ENCODE assay signal across 9 cellular contexts in genomic region chr17:49290690-49291326, GRCh38.
DNase-seq lines count a peak whose midpoint lies in the region; ATAC-seq and TF ChIP-seq lines count a peak whose summit lies in the region.
"Had no signal": no experiment of that assay in that cellular context is flagged by ENCODE, and none has a peak within 500 bp of the region (broad histone marks: within the 10 kb centered on the region; RNA-seq: fewer than 3 reads in every experiment).

No MANE protein-coding gene starts in this region.

- no peaks in the 10 kb centered on the region for H3K9me3 ChIP-seq in MG63

- H3K4me1 Mint-ChIP-seq in brain = no peaks in the 10 kb centered on the region

- no peaks in the 10 kb centered on the region for H3K36me3 Mint-ChIP-seq in brain

- TF ChIP-seq CTCF in NB4 (IDR thresholded peaks at IDR 0.05; ENCODE audit: low read depth, low read length) (peak; percentile 71), brain (conservative IDR thresholded peaks at IDR 0.05) (peak; percentile 63 to 77)

- no peaks in the 10 kb centered on the region for H3K27me3 ChIP-seq in MG63

- H3K4me3 Mint-ChIP-seq in brain = no peak overlapping the region
- H3K4me3 Mint-ChIP-seq: stimulated activated naive CD8-positive, alpha-beta T cell treated with anti-CD3 and anti-CD28 coated beads, Interleukin-15, Interleukin-2, amounts not matched to agents 100 ng/mL and 50 ng/mL, for 24 hours had no signal

- H3K36me3 ChIP-seq in MG63 = peaks cover 15% of the 10 kb centered on the region

- H3K27me3 Mint-ChIP-seq in brain = no peaks in the 10 kb centered on the region
- H3K27me3 Mint-ChIP-seq: stimulated activated naive CD8-positive, alpha-beta T cell treated with anti-CD3 and anti-CD28 coated beads, Interleukin-15, Interleukin-2, amounts not matched to agents 100 ng/mL and 50 ng/mL, for 24 hours had no signal

- H3K4me3 ChIP-seq in NB4 (ENCODE audit: low read depth, low read length) (no peak overlapping the region), MG63 (no peak overlapping the region)

- no peaks in the 10 kb centered on the region for H3K9me3 Mint-ChIP-seq in brain
- H3K9me3 Mint-ChIP-seq: stimulated activated naive CD8-positive, alpha-beta T cell treated with anti-CD3 and anti-CD28 coated beads, Interleukin-15, Interleukin-2, amounts not matched to agents 100 ng/mL and 50 ng/mL, for 24 hours had no signal

- peak; percentile 39 for ATAC-seq in Right ventricle myocardium superior (ENCODE audit: poor library complexity)
- no peak for ATAC-seq in left ventricle myocardium superior
- ATAC-seq in left colon = peak; percentile 50
- no peak for ATAC-seq in HG03565 (IDR thresholded peaks at IDR 0.05; ENCODE audit: unreplicated experiment)
- no peak for ATAC-seq in GM18520 (IDR thresholded peaks at IDR 0.05; ENCODE audit: unreplicated experiment)

- no peak for TF ChIP-seq POLR2A in NB4 (IDR thresholded peaks at IDR 0.05; ENCODE audit: extremely low read depth, insufficient read length)

- intact Hi-C loops in Right ventricle myocardium superior (cut with DNase I) (loop anchor here (5.0 to 10.0 kb wide), 2 partner anchors 64 to 106 kb away; no protein-coding TSS in a partner anchor), left ventricle myocardium superior (cut with micrococcal nuclease) (no loop called here), left colon (cut with DNase I, micrococcal nuclease) (no loop called here)

- H3K27ac Mint-ChIP-seq in brain = peak overlapping the region in 1 of 5 experiments; percentile 2
- H3K27ac Mint-ChIP-seq: stimulated activated naive CD8-positive, alpha-beta T cell treated with anti-CD3 and anti-CD28 coated beads, Interleukin-15, Interleukin-2, amounts not matched to agents 100 ng/mL and 50 ng/mL, for 24 hours had no signal

- no peak for DNase-seq in Right ventricle myocardium superior
- no peak for DNase-seq in left ventricle myocardium superior
- peak; percentile 43 for DNase-seq in NB4 (ENCODE audit: low read depth)
- peak in 1 of 2 donors; percentile 17 for DNase-seq in left colon
- no peak for DNase-seq in MG63

Comparison
In these comparisons a context has a peak if more than half of its experiments do, and no peak if none do; other contexts are left out.
1. ATAC-seq: peak in Right ventricle myocardium superior (single experiment) and left colon (single experiment); none in left ventricle myocardium superior (single experiment), HG03565 (single experiment) and GM18520 (single experiment).